Comparison of ENCODE assay signal across 8 cellular contexts in the genomic region with DNA sequence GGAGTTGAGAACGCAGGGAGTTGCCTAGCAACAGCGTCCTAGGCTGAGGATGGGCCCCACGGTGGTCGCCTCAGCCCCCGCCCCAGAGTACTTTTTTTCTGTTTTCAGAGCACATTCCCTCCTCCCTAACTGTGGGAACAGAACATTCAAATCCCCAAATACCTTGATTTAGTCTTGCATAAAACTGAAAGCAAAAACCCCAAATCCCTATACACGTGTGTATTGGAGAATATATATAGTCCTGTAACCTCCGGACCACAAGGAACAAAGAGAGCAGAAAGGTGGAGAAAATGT. TPM values are rescaled to one million over a fixed set of nuclear protein-coding genes. Genes with fewer than 3 reads are reported as not detected.
DNase-seq lines count a peak whose midpoint lies in the region; ATAC-seq, FAIRE-seq and TF ChIP-seq lines count a peak whose summit lies in the region.

No MANE protein-coding gene starts in this region.

- no peaks in the 10 kb centered on the region for H3K9me3 ChIP-seq in HUES48 (ENCODE audit: control insufficient read depth, insufficient read depth, low read length)
- H3K9me3 ChIP-seq in breast epithelium: no peaks in the 10 kb centered on the region
- no peaks in the 10 kb centered on the region for H3K9me3 ChIP-seq in mucosa of stomach (ENCODE audit: control insufficient read depth, low read length)

- no peak for DNase-seq in breast epithelium (ENCODE audit: low spot score in 2 of 2)
- DNase-seq in NCI-H524 treated with DMSO at 0.1 percent for 48 hours (lab: John Stamatoyannopoulos, UW): no peak
- DNase-seq in urothelium cell line (ENCODE audit: low spot score): no peak

- TF ChIP-seq CTCF in breast epithelium (IDR thresholded peaks at IDR 0.05): no peak

- H3K27me3 ChIP-seq in ACC112 (ENCODE audit: insufficient read depth, low read length) (no peaks in the 10 kb centered on the region), HUES48 (ENCODE audit: control insufficient read depth, insufficient read depth, low read length) (no peaks in the 10 kb centered on the region), breast epithelium (no peaks in the 10 kb centered on the region), mucosa of stomach (ENCODE audit: control insufficient read depth, insufficient read depth, low read length) (no peaks in the 10 kb centered on the region)

- H2AFZ ChIP-seq in ACC112 (ENCODE audit: low read length, unreplicated experiment): peak overlapping the region; percentile 64

- H3K4me1 ChIP-seq in ACC112 (ENCODE audit: control insufficient read depth, insufficient read depth, low read length, unreplicated experiment) (peaks cover 26% of the 10 kb centered on the region), HUES48 (ENCODE audit: control insufficient read depth, insufficient read depth, low read length) (peaks cover 14% of the 10 kb centered on the region), breast epithelium (peaks cover 0 to 6% of the 10 kb centered on the region in 2 donors), mucosa of stomach (ENCODE audit: control insufficient read depth, insufficient read depth, low read length) (peaks cover 21% of the 10 kb centered on the region)

- H3K27ac ChIP-seq in ACC112 (ENCODE audit: low read depth, low read length) (no peak overlapping the region), HUES48 (ENCODE audit: low read depth, low read length) (no peak overlapping the region), breast epithelium (peak overlapping the region; percentile 99)

- peak overlapping the region; percentile 98 for H3K4me3 ChIP-seq in ACC112 (ENCODE audit: low read depth, low read length)
- peak overlapping the region; percentile 80 for H3K4me3 ChIP-seq in HUES48 (ENCODE audit: low read depth, low read length)
- H3K4me3 ChIP-seq in breast epithelium: peak overlapping the region; percentile 70 to 75 (median 72)
- peak overlapping the region; percentile 75 for H3K4me3 ChIP-seq in mucosa of stomach (ENCODE audit: low read length)

- peaks cover 43% of the 10 kb centered on the region for H3K79me2 ChIP-seq in ACC112 (ENCODE audit: control insufficient read depth, insufficient read depth, low read length, unreplicated experiment)

- H3K36me3 ChIP-seq in ACC112 (ENCODE audit: insufficient read depth, low read length) (no peaks in the 10 kb centered on the region), HUES48 (ENCODE audit: control insufficient read depth, insufficient read depth, low read length) (no peaks in the 10 kb centered on the region), breast epithelium (no peaks in the 10 kb centered on the region), mucosa of stomach (ENCODE audit: control insufficient read depth, insufficient read depth, low read length) (no peaks in the 10 kb centered on the region)

- no peak for TF ChIP-seq POLR2A in breast epithelium (IDR thresholded peaks at IDR 0.05)

- H3K9ac ChIP-seq in HUES48 (ENCODE audit: low read depth, low read length): no peak overlapping the region
- H3K9ac ChIP-seq in mucosa of stomach (ENCODE audit: low read length): peak overlapping the region; percentile 88

- no peak for FAIRE-seq in urothelium cell line (lab: Jason Lieb, UNC)

- intact Hi-C loops in breast epithelium (cut with DNase I; ENCODE audit: low total_unique reads): no loop called here

- ATAC-seq in HG02759 (IDR thresholded peaks at IDR 0.05; ENCODE audit: unreplicated experiment): no peak
- no peak for ATAC-seq in GM19455 (IDR thresholded peaks at IDR 0.05; ENCODE audit: unreplicated experiment)

RNA-seq across cellular contexts. Expression of gene NCOA5, which starts 0.3 kb away (rescaled TPM):
- 10 to 100 TPM; 30.1 to 59.7 (median 36.1) TPM for total RNA-seq in breast epithelium

RNA-seq across cellular contexts. Expression of gene CD40, which starts 28.1 kb away (rescaled TPM):
- total RNA-seq in breast epithelium: 10 to 100 TPM; 11.7 to 21.6 (median 17.0) TPM

Comparison
In these comparisons a context has a peak if more than half of its experiments do, and no peak if none do; other contexts are left out.
1. H3K27ac ChIP-seq: peak in breast epithelium (2 of 2); none in ACC112 (single experiment) and HUES48 (single experiment).
2. Peak in every context shown above with its lines, with median percentiles within 50 percentile points of each other: H3K4me3 ChIP-seq.